ENCODE assay signal across 17 cellular contexts in genomic region chr11:63227521-63228107, GRCh38. TPM values are rescaled to one million over a fixed set of nuclear protein-coding genes. Genes with fewer than 3 reads are reported as not detected.
DNase-seq lines count a peak whose midpoint lies in the region; ATAC-seq and TF ChIP-seq lines count a peak whose summit lies in the region.
"Had no signal": no experiment of that assay in that cellular context is flagged by ENCODE, and none has a peak within 500 bp of the region (broad histone marks: within the 10 kb centered on the region; RNA-seq: fewer than 3 reads in every experiment).

No MANE protein-coding gene starts in this region.

- H3K36me3 ChIP-seq in GM23248 (ENCODE audit: low read depth) (no peaks in the 10 kb centered on the region), thyroid gland (no peaks in the 10 kb centered on the region), lower lobe of right lung (no peaks in the 10 kb centered on the region)
- H3K36me3 ChIP-seq: HAP-1 had no signal

- no peak overlapping the region for H3K4me2 ChIP-seq in GM23248 (ENCODE audit: unreplicated experiment)
- H3K4me2 ChIP-seq: A549 had no signal

- H4K20me1 ChIP-seq in GM23248 (ENCODE audit: insufficient read depth): no peaks in the 10 kb centered on the region

- no peak for TF ChIP-seq POLR2A in thyroid gland (IDR thresholded peaks at IDR 0.05)

- intact Hi-C loops in thyroid gland (cut with DNase I): no loop called here
- intact Hi-C loops in lower lobe of right lung (cut with DNase I): no loop called here

- H3F3A ChIP-seq in GM23248 (ENCODE audit: insufficient read depth): no peaks in the 10 kb centered on the region

- no peak overlapping the region for H2AFZ ChIP-seq in GM23248

- no peaks in the 10 kb centered on the region for H3K79me2 ChIP-seq in GM23248 (ENCODE audit: insufficient read depth)

- H3K4me3 ChIP-seq in GM23248 (no peak overlapping the region), thyroid gland (replicated peaks in 1 of 3) (no peak overlapping the region), lower lobe of right lung (no peak overlapping the region)
- H3K4me3 ChIP-seq: A549, HAP-1 had no signal

- ATAC-seq in lower lobe of right lung: no peak
- ATAC-seq: A549 had no signal

- H3K27me3 ChIP-seq in GM23248 (replicated peaks; ENCODE audit: insufficient read depth) (no peaks in the 10 kb centered on the region), thyroid gland (no peaks in the 10 kb centered on the region), lower lobe of right lung (ENCODE audit: low read depth) (no peaks in the 10 kb centered on the region)

- H3K9me2 ChIP-seq in GM23248 (ENCODE audit: insufficient read depth): no peaks in the 10 kb centered on the region

- H3K9me3 ChIP-seq in GM23248 (ENCODE audit: low read depth): no peaks in the 10 kb centered on the region
- H3K9me3 ChIP-seq in thyroid gland: no peaks in the 10 kb centered on the region
- H3K9me3 ChIP-seq in lower lobe of right lung: no peaks in the 10 kb centered on the region
- H3K9me3 ChIP-seq: A549, Caco-2, HAP-1 had no signal

- DNase-seq in GM23248: peak; percentile 7
- DNase-seq in RKO (ENCODE audit: low spot score): peak; percentile 20
- peak; percentile 6 for DNase-seq in iPS-NIHi7 (ENCODE audit: extremely low spot score)
- peak; percentile 70 to 78 for DNase-seq in thyroid gland
- no peak for DNase-seq in lower lobe of right lung
- no peak for DNase-seq in NCI-H1417 (lab: John Stamatoyannopoulos, UW)
- DNase-seq in GM10266 (ENCODE audit: extremely low spot score): no peak
- DNase-seq: AML-193; Caco-2; CD4-positive, alpha-beta T cell; KG1 had no signal

- H3K4me1 ChIP-seq in GM23248 (ENCODE audit: insufficient read depth) (no peaks in the 10 kb centered on the region), thyroid gland (no peaks in the 10 kb centered on the region), lower lobe of right lung (no peaks in the 10 kb centered on the region)
- H3K4me1 ChIP-seq: A549, Caco-2, HAP-1 had no signal

- 8 to 13% methylated on average over 2 of the region's 2 CpGs for WGBS in GM23248 (ENCODE audit: low coverage in 1 of 2, low lambda C conversion rate in 2 of 2, missing lambda C conversion rate in 2 of 2), 2 experiments
- WGBS in thyroid gland, 2 donors: 35 to 38% methylated on average over 2 of the region's 2 CpGs

- TF ChIP-seq CTCF in thyroid gland (IDR thresholded peaks at IDR 0.05): peak in 1 of 6 experiments; percentile 7
- TF ChIP-seq CTCF in lower lobe of right lung (IDR thresholded peaks at IDR 0.05): no peak
- no peak for TF ChIP-seq CTCF in GM10266 (IDR thresholded peaks at IDR 0.05; ENCODE audit: control insufficient read depth, insufficient read depth, low read depth, missing control alignments)

- no peak overlapping the region for H3K27ac ChIP-seq in GM23248
- no peak overlapping the region for H3K27ac ChIP-seq in thyroid gland
- H3K27ac ChIP-seq in lower lobe of right lung: no peak overlapping the region
- H3K27ac ChIP-seq: 22Rv1, A549, C4-2B had no signal

- in situ Hi-C loops in GM23248 (cut with MboI): loop anchor here (10.0 kb wide), 1 partner anchor 193 kb away; no protein-coding TSS in a partner anchor

- no peak overlapping the region for H3K9ac ChIP-seq in GM23248

RNA-seq across cellular contexts. Expression of gene SLC22A25, which starts 15.8 kb away (rescaled TPM):
- total RNA-seq in GM23248 (2014; rRNA removed; shearing (Covaris generic)): not detected in 2 replicates
- not detected in 2 replicates for polyA plus RNA-seq in GM23248 (2016; fragmentation: Nextera tagmentation; extraction: Ambion mirVana)
- total RNA-seq in thyroid gland (not detected), lower lobe of right lung (not detected)
- total RNA-seq: Caco-2; CD4-positive, alpha-beta T cell; H4 had no signal
- polyA plus RNA-seq: A549, BJ had no signal

Comparison
In these comparisons a context has a peak if more than half of its experiments do, and no peak if none do; other contexts are left out.
1. DNase-seq: peak in GM23248 (single experiment), RKO (single experiment), iPS-NIHi7 (single experiment) and thyroid gland (2 of 2); none in lower lobe of right lung (single experiment), NCI-H1417 (0 of 3) and GM10266 (single experiment).